Comparison of ENCODE assay signal across 9 cellular contexts in the genomic region with DNA sequence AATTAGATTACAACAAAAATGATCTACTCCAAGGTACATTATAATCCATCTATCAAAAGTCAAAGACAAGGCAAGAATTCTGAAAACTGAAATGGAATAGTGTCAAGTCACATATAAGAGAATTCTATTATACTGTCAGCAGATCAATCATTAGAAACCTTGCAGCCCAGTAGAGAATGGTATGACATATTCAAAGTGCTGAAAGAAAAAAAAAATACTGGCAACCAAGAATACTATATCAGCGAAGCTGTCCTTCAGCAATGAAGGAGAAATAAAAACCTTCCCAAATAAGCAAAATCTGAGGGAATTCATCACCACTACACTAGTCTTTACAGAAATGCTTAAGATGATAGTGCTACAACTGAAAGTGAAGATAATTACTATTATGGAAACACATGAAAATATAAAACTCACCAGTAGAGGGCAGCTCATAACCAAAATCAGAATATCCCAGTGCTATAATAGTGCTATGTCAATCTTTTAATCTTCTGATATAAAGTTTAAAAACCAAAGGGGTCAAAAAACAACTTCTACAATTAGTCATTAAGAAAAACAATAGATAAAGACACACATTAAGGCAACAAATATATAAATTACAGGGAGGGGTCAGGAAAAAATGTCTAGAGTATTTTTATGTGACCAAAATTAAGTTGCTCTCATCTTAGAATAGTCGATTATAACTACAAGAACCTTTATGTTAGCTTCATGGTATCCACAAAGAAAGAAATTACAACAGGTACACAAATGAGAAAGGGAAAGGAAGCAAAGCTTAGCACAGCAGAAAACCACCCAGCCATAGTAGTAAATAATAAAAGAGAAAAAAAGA.
DNase-seq lines count a peak whose midpoint lies in the region; ATAC-seq and TF ChIP-seq lines count a peak whose summit lies in the region.
"Had no signal": no experiment of that assay in that cellular context is flagged by ENCODE, and none has a peak within 500 bp of the region (broad histone marks: within the 10 kb centered on the region; RNA-seq: fewer than 3 reads in every experiment).

No MANE protein-coding gene starts in this region.

- H3K4me3 Mint-ChIP-seq in HFFc6: no peak overlapping the region
- H3K4me3 Mint-ChIP-seq in CD8-positive, alpha-beta T cell: no peak overlapping the region
- H3K4me3 Mint-ChIP-seq: naive B cell had no signal

- H3K36me3 ChIP-seq in OCI-LY7 (ENCODE audit: insufficient read depth, low read length): no peaks in the 10 kb centered on the region
- no peaks in the 10 kb centered on the region for H3K36me3 ChIP-seq in CD8-positive, alpha-beta T cell (ENCODE audit: insufficient read depth, low read length)

- no peaks in the 10 kb centered on the region for H4K20me1 ChIP-seq in OCI-LY7 (ENCODE audit: insufficient read depth, low read length)

- intact Hi-C loops in OCI-LY7 (cut with micrococcal nuclease; ENCODE audit: unreplicated experiment): no loop called here
- intact Hi-C loops in CD8-positive, alpha-beta T cell (cut with DNase I, micrococcal nuclease): no loop called here

- no peak overlapping the region for H3K4me3 ChIP-seq in OCI-LY7 (ENCODE audit: low read depth, low read length, poor library complexity, severe bottlenecking)
- no peak overlapping the region for H3K4me3 ChIP-seq in CD8-positive, alpha-beta T cell (ENCODE audit: low read depth, low read length)

- H3K27me3 Mint-ChIP-seq in HFFc6 (ENCODE audit: insufficient read depth): peaks cover 2% of the 10 kb centered on the region; the same call in 1 of the 2 replicates
- H3K27me3 Mint-ChIP-seq in CD8-positive, alpha-beta T cell (ENCODE audit: low read depth): no peaks in the 10 kb centered on the region
- H3K27me3 Mint-ChIP-seq: naive B cell had no signal

- CTCF ChIA-PET in OCI-LY7 (lab: Charles Lee; ENCODE audit: unreplicated experiment): no interaction called here
- CTCF ChIA-PET in CD8-positive, alpha-beta T cell (lab: Charles Lee): no interaction called here

- no peak overlapping the region for H3K27ac Mint-ChIP-seq in HFFc6
- no peak overlapping the region for H3K27ac Mint-ChIP-seq in CD8-positive, alpha-beta T cell

- no peaks in the 10 kb centered on the region for H3K4me1 ChIP-seq in OCI-LY7 (ENCODE audit: insufficient read depth, low read length, poor library complexity, severe bottlenecking)
- no peaks in the 10 kb centered on the region for H3K4me1 ChIP-seq in CD8-positive, alpha-beta T cell (ENCODE audit: insufficient read depth, low read length)

- TF ChIP-seq CTCF in HFFc6 (IDR thresholded peaks at IDR 0.05) (peak; percentile 84), OCI-LY7 (conservative IDR thresholded peaks at IDR 0.05; ENCODE audit: low read length) (peak; percentile 87)
- TF ChIP-seq CTCF in CD8-positive, alpha-beta T cell (IDR thresholded peaks at IDR 0.05): no peak

- ATAC-seq in GM18511 (IDR thresholded peaks at IDR 0.05; ENCODE audit: unreplicated experiment): peak; percentile 87
- ATAC-seq in CD8-positive, alpha-beta T cell: no peak

- no TSS peak for BruUV-seq in OCI-LY7 (replicated peaks; lab: Mats Ljungman, UMichigan)

- POLR2A ChIA-PET in OCI-LY7 (lab: Charles Lee): no interaction called here
- POLR2A ChIA-PET in CD8-positive, alpha-beta T cell (lab: Charles Lee): no interaction called here

- H3K9me3 Mint-ChIP-seq in HFFc6: peaks cover 8% of the 10 kb centered on the region
- H3K9me3 Mint-ChIP-seq in CD8-positive, alpha-beta T cell: peaks cover 21% of the 10 kb centered on the region

- H3K27me3 ChIP-seq in CD8-positive, alpha-beta T cell (ENCODE audit: insufficient read depth, low read length): no peaks in the 10 kb centered on the region

- no peaks in the 10 kb centered on the region for H3K79me2 ChIP-seq in OCI-LY7 (ENCODE audit: insufficient read depth, low read depth, low read length)

- DNase-seq in HFFc6: peak; percentile 2
- peak; percentile 22 for DNase-seq in OCI-LY7 (ENCODE audit: low spot score)
- peak; percentile 4 for DNase-seq in kidney glomerular epithelial cell (lab: John Stamatoyannopoulos, UW)
- DNase-seq in activated CD8-positive, alpha-beta memory T cell treated with anti-CD3 and anti-CD28 coated beads, Interleukin-2, amount 50 U/mL, for 48 hours: no peak
- no peak for DNase-seq in COLO829 (ENCODE audit: low spot score)
- no peak for DNase-seq in stimulated activated CD4-positive, alpha-beta T cell treated with anti-CD3 and anti-CD28 coated beads, Interleukin-15, amount 100 ng/mL, for 24 hours
- DNase-seq in CD8-positive, alpha-beta T cell: no peak
- DNase-seq: naive B cell had no signal

- no peaks in the 10 kb centered on the region for H3K9me3 ChIP-seq in OCI-LY7 (ENCODE audit: low read length)
- no peaks in the 10 kb centered on the region for H3K9me3 ChIP-seq in CD8-positive, alpha-beta T cell (ENCODE audit: low read length)

- H3K4me2 ChIP-seq in OCI-LY7 (ENCODE audit: low read length): no peak overlapping the region

- H3K36me3 Mint-ChIP-seq in HFFc6 (ENCODE audit: low read depth): no peaks in the 10 kb centered on the region
- H3K36me3 Mint-ChIP-seq in CD8-positive, alpha-beta T cell: no peaks in the 10 kb centered on the region

- no peaks in the 10 kb centered on the region for H3K9me2 ChIP-seq in OCI-LY7 (ENCODE audit: insufficient read depth, low read length)

- no peaks in the 10 kb centered on the region for H3K4me1 Mint-ChIP-seq in HFFc6 (ENCODE audit: low read depth)
- H3K4me1 Mint-ChIP-seq in CD8-positive, alpha-beta T cell (ENCODE audit: low read depth): no peaks in the 10 kb centered on the region
- H3K4me1 Mint-ChIP-seq: naive B cell had no signal

- H2AFZ ChIP-seq in OCI-LY7 (ENCODE audit: low read length): no peak overlapping the region

- no peak overlapping the region for H3K27ac ChIP-seq in OCI-LY7 (ENCODE audit: low read depth, low read length, poor library complexity, severe bottlenecking)
- no peak overlapping the region for H3K27ac ChIP-seq in CD8-positive, alpha-beta T cell (ENCODE audit: low read depth, low read length)

Comparison
In these comparisons a context has a peak if more than half of its experiments do, and no peak if none do; other contexts are left out.
1. DNase-seq: peak in HFFc6 (single experiment), OCI-LY7 (single experiment) and kidney glomerular epithelial cell (single experiment); none in activated CD8-positive, alpha-beta memory T cell treated with anti-CD3 and anti-CD28 coated beads, Interleukin-2, amount 50 U/mL, for 48 hours (single experiment), COLO829 (single experiment), stimulated activated CD4-positive, alpha-beta T cell treated with anti-CD3 and anti-CD28 coated beads, Interleukin-15, amount 100 ng/mL, for 24 hours (single experiment) and CD8-positive, alpha-beta T cell (0 of 7).